In genomic region chr12:663293-663871, GRCh38 we compare ENCODE assay signal across 9 cellular contexts. TPM values are rescaled to one million over a fixed set of nuclear protein-coding genes. Genes with fewer than 3 reads are reported as not detected.
A peak's percentile ranks its signal among the peaks of the same experiment; 100 is the strongest.
DNase-seq lines count a peak whose midpoint lies in the region; ATAC-seq and TF ChIP-seq lines count a peak whose summit lies in the region.
"Had no signal": no experiment of that assay in that cellular context is flagged by ENCODE, and none has a peak within 500 bp of the region (broad histone marks: within the 10 kb centered on the region; RNA-seq: fewer than 3 reads in every experiment).

A gene with protein sequence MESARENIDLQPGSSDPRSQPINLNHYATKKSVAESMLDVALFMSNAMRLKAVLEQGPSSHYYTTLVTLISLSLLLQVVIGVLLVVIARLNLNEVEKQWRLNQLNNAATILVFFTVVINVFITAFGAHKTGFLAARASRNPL (minus strand): TSS chr12:663445. CDS start chr12:663360, 85 bp downstream.

- peak; percentile 26 to 44 (median 34) for ATAC-seq in T-cell (replicated peaks in 1 of 4)
- no peak for ATAC-seq in GM19035 (IDR thresholded peaks at IDR 0.05; ENCODE audit: unreplicated experiment)

- peak within 1 kb of the TSS; percentile 49 for H3K27ac ChIP-seq in CD4-positive, alpha-beta memory T cell (ENCODE audit: low read depth, low read length)
- H3K27ac ChIP-seq in ovary: no peak within 1 kb of the TSS

- H3K27me3 Mint-ChIP-seq in CD4-positive, alpha-beta memory T cell: no peaks in the 10 kb centered on the region
- H3K27me3 Mint-ChIP-seq in T-cell: no peaks in the 10 kb centered on the region

- no peak for DNase-seq in CD4-positive, alpha-beta memory T cell
- DNase-seq in T-cell: no peak
- peak; percentile 40 for DNase-seq in fibroblast of pulmonary artery (ENCODE audit: low read depth)
- DNase-seq in ovary: peak in 1 of 5 donors; percentile 35
- no peak for DNase-seq in NOMO-1 (lab: John Stamatoyannopoulos, UW; ENCODE audit: unreplicated experiment in 2 of 2)
- no peak for DNase-seq in HCEC 1CT
- no peak for DNase-seq in activated CD4-positive, alpha-beta T cell treated with anti-CD3 and anti-CD28 coated beads for 1 hour
- DNase-seq: NCI-H446 treated with DMSO at 0.1 percent for 48 hours had no signal

- H3K4me3 Mint-ChIP-seq in CD4-positive, alpha-beta memory T cell: peak within 1 kb of the TSS; percentile 80 to 93 (median 86)
- H3K4me3 Mint-ChIP-seq in T-cell: peak within 1 kb of the TSS; percentile 51 to 81 (median 71)

- no peaks in the 10 kb centered on the region for H3K36me3 ChIP-seq in CD4-positive, alpha-beta memory T cell (ENCODE audit: insufficient read depth, low read length)
- no peaks in the 10 kb centered on the region for H3K36me3 ChIP-seq in ovary

- peaks cover 33 to 64% (median 52%) of the 10 kb centered on the region in 4 donors for H3K4me1 Mint-ChIP-seq in CD4-positive, alpha-beta memory T cell
- H3K4me1 Mint-ChIP-seq in T-cell: peaks cover 56 to 62% (median 59%) of the 10 kb centered on the region in 3 donors

- H3K27ac Mint-ChIP-seq in CD4-positive, alpha-beta memory T cell: peak within 1 kb of the TSS; percentile 14 to 95 (median 90)
- H3K27ac Mint-ChIP-seq in T-cell: peak within 1 kb of the TSS; percentile 84 to 90

- TF ChIP-seq POLR2A in ovary (IDR thresholded peaks at IDR 0.05): no peak

- H3K4me1 ChIP-seq in CD4-positive, alpha-beta memory T cell (ENCODE audit: insufficient read depth, low read length): peaks cover 55% of the 10 kb centered on the region
- peaks cover 9% of the 10 kb centered on the region for H3K4me1 ChIP-seq in ovary (ENCODE audit: insufficient read depth)

- POLR2A ChIA-PET in CD4-positive, alpha-beta memory T cell (lab: Charles Lee; ENCODE audit: partially characterized antibody): interaction anchor here (0.8 to 3.8 kb wide), 8 partner anchors 10 to 88 kb away, joined by 3 to 39 read pairs (median 6); partner anchors contain the start of gene WNK1
- POLR2A ChIA-PET in T-cell (lab: Charles Lee): interaction anchor here (0.5 to 1.4 kb wide), 6 partner anchors 11 to 965 kb away, joined by 3 to 4 read pairs (median 3); no protein-coding TSS in a partner anchor

- no peak for TF ChIP-seq CTCF in fibroblast of pulmonary artery (IDR thresholded peaks at IDR 0.05; ENCODE audit: low read length, missing control alignments)
- no peak for TF ChIP-seq CTCF in ovary (IDR thresholded peaks at IDR 0.05)

- H3K9me3 ChIP-seq in CD4-positive, alpha-beta memory T cell (ENCODE audit: control insufficient read depth in 1 of 2, low read length in 2 of 2): no peaks in the 10 kb centered on the region
- H3K9me3 ChIP-seq in ovary: no peaks in the 10 kb centered on the region

- peak within 1 kb of the TSS in 1 of 2 donors; percentile 16 for H3K4me3 ChIP-seq in CD4-positive, alpha-beta memory T cell (ENCODE audit: low read length in 2 of 2)
- H3K4me3 ChIP-seq in fibroblast of pulmonary artery (replicated peaks; ENCODE audit: low read depth, low read length) (peak within 1 kb of the TSS; percentile 39), ovary (peak within 1 kb of the TSS; percentile 6)

- no peaks in the 10 kb centered on the region for H3K9me3 Mint-ChIP-seq in CD4-positive, alpha-beta memory T cell
- no peaks in the 10 kb centered on the region for H3K9me3 Mint-ChIP-seq in T-cell

- no peaks in the 10 kb centered on the region for H3K36me3 Mint-ChIP-seq in CD4-positive, alpha-beta memory T cell
- no peaks in the 10 kb centered on the region for H3K36me3 Mint-ChIP-seq in T-cell

- no peaks in the 10 kb centered on the region for H3K27me3 ChIP-seq in CD4-positive, alpha-beta memory T cell (ENCODE audit: insufficient read depth, low read length)
- H3K27me3 ChIP-seq in ovary: no peaks in the 10 kb centered on the region

- TF ChIP-seq EP300 in ovary (IDR thresholded peaks at IDR 0.05): no peak

- CTCF ChIA-PET in CD4-positive, alpha-beta memory T cell (lab: Charles Lee; ENCODE audit: partially characterized antibody): interaction anchor here (0.8 to 1.6 kb wide), 6 partner anchors 20 to 88 kb away, joined by 3 to 7 read pairs (median 3); no protein-coding TSS in a partner anchor
- CTCF ChIA-PET in T-cell (lab: Charles Lee): interaction anchor here (0.6 to 1.8 kb wide), 5 partner anchors 22 to 107 kb away, joined by 3 to 8 read pairs (median 3); no protein-coding TSS in a partner anchor

- 15 to 26% (median 18%) methylated on average over 17 of the region's 17 CpGs for WGBS in ovary, 3 donors

- intact Hi-C loops in CD4-positive, alpha-beta memory T cell (cut with micrococcal nuclease): no loop called here
- intact Hi-C loops in ovary (cut with DNase I): no loop called here

RNA-seq across cellular contexts. Expression of the gene that starts here (rescaled TPM):
- total RNA-seq in CD4-positive, alpha-beta memory T cell: 1 to 10 TPM; 3.7 to 4.5 TPM
- polyA plus RNA-seq in CD4-positive, alpha-beta memory T cell: 10 to 100 TPM; 25.5 to 30.3 TPM
- total RNA-seq in T-cell (1 to 10 TPM; 1.7 to 8.7 (median 2.5) TPM), ovary (1 to 10 TPM in 3 of 7 donors, under 1 TPM in 2, not detected in 2; 0.48 to 3.4 (median 1.4) TPM)
- polyA plus RNA-seq in ovary: 1 to 10 TPM in 1 of 2 donors, under 1 TPM in 1; 0.82 to 2.2 TPM

Comparison
In these comparisons a context has a peak if more than half of its experiments do, and no peak if none do; other contexts are left out.
1. RNA of the gene that starts here (polyA plus RNA-seq): 25.5 to 30.3 TPM in CD4-positive, alpha-beta memory T cell; 0.82 to 2.2 TPM in ovary; every median in the first group is over 4 times any median in the second.